In genomic region chr13:108437496-108437895, GRCh38 we compare ENCODE assay signal across 1 cellular context.
TF ChIP-seq lines count a peak whose summit lies in the region.

No MANE protein-coding gene starts in this region.

TF ChIP-seq in GM23338, 12 proteins besides CTCF, POLR2A, EP300 and RAD21 (continued from another document):
- TF ChIP-seq ZNF462 (CRISPR knock-in tag; IDR thresholded peaks at IDR 0.05) (no peak), STAT1 (IDR thresholded peaks at IDR 0.05; ENCODE audit: unreplicated experiment) (no peak), REST (IDR thresholded peaks at IDR 0.05; ENCODE audit: unreplicated experiment) (no peak), ETS1 (IDR thresholded peaks at IDR 0.05) (no peak)
TF ChIP-seq in GM23338: peak in this region for 0.
